ENCODE assay signal across 1 cellular context in the genomic region with DNA sequence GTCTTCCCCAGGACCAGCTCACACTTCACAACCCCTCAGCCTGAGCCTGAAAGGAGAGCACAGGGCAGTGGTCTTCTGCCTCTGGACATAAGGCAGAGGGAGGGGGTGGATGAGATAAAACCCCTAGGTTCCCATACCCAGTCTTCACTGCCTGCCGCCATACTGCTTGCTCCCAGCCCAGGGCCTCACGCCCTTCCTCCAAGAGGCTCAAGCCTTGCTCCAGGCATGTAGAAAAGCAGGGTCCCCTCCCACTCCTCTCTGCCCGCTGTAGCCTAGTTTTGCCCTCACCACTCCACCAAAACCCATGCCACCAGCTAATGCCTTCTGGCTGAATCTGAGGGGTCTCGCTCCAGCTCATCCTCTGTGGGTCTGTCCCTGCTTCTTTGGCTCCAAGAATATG.
TF ChIP-seq lines count a peak whose summit lies in the region.

No MANE protein-coding gene starts in this region.

TF ChIP-seq in GM12878, 131 proteins besides CTCF, POLR2A, EP300 and RAD21:
- no peak for TF ChIP-seq MYC (IDR thresholded peaks at IDR 0.05; ENCODE audit: insufficient read depth, insufficient read length, insufficient replicate concordance, low read length, severe bottlenecking)
- no peak for TF ChIP-seq STAT1 (conservative IDR thresholded peaks at IDR 0.05)
- TF ChIP-seq, protein P1, sequence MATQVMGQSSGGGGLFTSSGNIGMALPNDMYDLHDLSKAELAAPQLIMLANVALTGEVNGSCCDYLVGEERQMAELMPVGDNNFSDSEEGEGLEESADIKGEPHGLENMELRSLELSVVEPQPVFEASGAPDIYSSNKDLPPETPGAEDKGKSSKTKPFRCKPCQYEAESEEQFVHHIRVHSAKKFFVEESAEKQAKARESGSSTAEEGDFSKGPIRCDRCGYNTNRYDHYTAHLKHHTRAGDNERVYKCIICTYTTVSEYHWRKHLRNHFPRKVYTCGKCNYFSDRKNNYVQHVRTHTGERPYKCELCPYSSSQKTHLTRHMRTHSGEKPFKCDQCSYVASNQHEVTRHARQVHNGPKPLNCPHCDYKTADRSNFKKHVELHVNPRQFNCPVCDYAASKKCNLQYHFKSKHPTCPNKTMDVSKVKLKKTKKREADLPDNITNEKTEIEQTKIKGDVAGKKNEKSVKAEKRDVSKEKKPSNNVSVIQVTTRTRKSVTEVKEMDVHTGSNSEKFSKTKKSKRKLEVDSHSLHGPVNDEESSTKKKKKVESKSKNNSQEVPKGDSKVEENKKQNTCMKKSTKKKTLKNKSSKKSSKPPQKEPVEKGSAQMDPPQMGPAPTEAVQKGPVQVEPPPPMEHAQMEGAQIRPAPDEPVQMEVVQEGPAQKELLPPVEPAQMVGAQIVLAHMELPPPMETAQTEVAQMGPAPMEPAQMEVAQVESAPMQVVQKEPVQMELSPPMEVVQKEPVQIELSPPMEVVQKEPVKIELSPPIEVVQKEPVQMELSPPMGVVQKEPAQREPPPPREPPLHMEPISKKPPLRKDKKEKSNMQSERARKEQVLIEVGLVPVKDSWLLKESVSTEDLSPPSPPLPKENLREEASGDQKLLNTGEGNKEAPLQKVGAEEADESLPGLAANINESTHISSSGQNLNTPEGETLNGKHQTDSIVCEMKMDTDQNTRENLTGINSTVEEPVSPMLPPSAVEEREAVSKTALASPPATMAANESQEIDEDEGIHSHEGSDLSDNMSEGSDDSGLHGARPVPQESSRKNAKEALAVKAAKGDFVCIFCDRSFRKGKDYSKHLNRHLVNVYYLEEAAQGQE (IDR thresholded peaks at IDR 0.05; ENCODE audit: low read depth, low read length) = no peak
- no peak for TF ChIP-seq POLR2AphosphoS5 (IDR thresholded peaks at IDR 0.05; ENCODE audit: low read length)
- TF ChIP-seq POLR2AphosphoS2 (IDR thresholded peaks at IDR 0.05; ENCODE audit: low read depth, low read length) = no peak
- no peak for TF ChIP-seq BCLAF1 (IDR thresholded peaks at IDR 0.05)
- no peak for TF ChIP-seq NFXL1 (IDR thresholded peaks at IDR 0.05; ENCODE audit: borderline replicate concordance)
